ENCODE assay signal across 1 cellular context in genomic region chr12:113965951-113966797, GRCh38.
TF ChIP-seq lines count a peak whose summit lies in the region.

TSS of gene RBM19 (minus strand) at chr12:113966325. CDS start at chr12:113966227, 98 bp downstream.

TF ChIP-seq in HEK293, 187 proteins besides CTCF, POLR2A, EP300 and RAD21 (continued from another document):
- peak; percentile 73 for TF ChIP-seq ZNF639 (tag by site-specific recombination; IDR thresholded peaks at IDR 0.05)
- peak; percentile 56 for TF ChIP-seq ZNF580 (tag by site-specific recombination; IDR thresholded peaks at IDR 0.05)
- peak; percentile 93 for TF ChIP-seq ZNF704 (tag by site-specific recombination; IDR thresholded peaks at IDR 0.05)
- no peak for TF ChIP-seq SCRT2 (tag by site-specific recombination; IDR thresholded peaks at IDR 0.05)
- TF ChIP-seq ZNF501 (tag by site-specific recombination; IDR thresholded peaks at IDR 0.05) = peak; percentile 78; the same call in 1 of the 2 replicates
